Comparison of ENCODE assay signal across 15 cellular contexts in the genomic region with DNA sequence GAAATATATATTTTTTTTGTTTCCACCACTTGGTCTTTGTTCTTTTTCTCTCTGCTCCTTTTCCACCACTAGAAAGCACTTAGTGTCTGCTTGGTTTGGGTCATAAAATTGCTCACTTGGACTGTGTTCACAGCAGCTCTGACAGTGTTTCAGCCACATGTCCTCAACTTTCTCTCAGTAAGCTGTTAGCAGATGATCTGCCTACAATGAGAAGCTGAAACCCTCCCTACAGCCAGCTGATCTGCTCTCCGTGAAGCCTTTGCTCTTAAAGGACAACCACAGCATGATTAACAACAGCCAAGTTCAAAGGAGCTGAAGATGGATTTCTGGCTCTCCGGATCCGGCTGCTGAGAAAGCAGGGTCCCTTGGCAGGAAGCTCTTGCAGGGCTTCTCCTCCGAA. TPM values are rescaled to one million over a fixed set of nuclear protein-coding genes. Genes with fewer than 3 reads are reported as not detected.
A peak's percentile ranks its signal among the peaks of the same experiment; 100 is the strongest.
DNase-seq lines count a peak whose midpoint lies in the region; TF ChIP-seq lines count a peak whose summit lies in the region.
"Had no signal": no experiment of that assay in that cellular context is flagged by ENCODE, and none has a peak within 500 bp of the region (broad histone marks: within the 10 kb centered on the region; RNA-seq: fewer than 3 reads in every experiment).

No MANE protein-coding gene starts in this region.

- H3K9me3 ChIP-seq in neuronal stem cell (replicated peaks in 1 of 2; ENCODE audit: control insufficient read depth in 2 of 2, insufficient read depth in 1 of 2, low read depth in 1 of 2, low read length in 2 of 2), result no peaks in the 10 kb centered on the region
- H3K9me3 ChIP-seq: adrenal gland had no signal

- H3K9me3 Mint-ChIP-seq in activated T-cell treated with anti-CD3 and anti-CD28 coated beads, Interleukin-2, amount 50 U/mL, for 24 hours, result no peaks in the 10 kb centered on the region
- H3K9me3 Mint-ChIP-seq: natural killer cell treated with Interleukin-12 subunit alpha and Interleukin-12 subunit beta and Interleukin-15 and Interleukin-18, amount 100 ng/mL, for 72 hours had no signal

- no peak overlapping the region for H2BK15ac ChIP-seq in neuronal stem cell (ENCODE audit: low read length)

- no peak overlapping the region for H4K91ac ChIP-seq in neuronal stem cell (ENCODE audit: low read depth, low read length, poor library complexity)

- no peak overlapping the region for H2BK12ac ChIP-seq in neuronal stem cell (ENCODE audit: low read length)

- no CpG with 5 or more reads among the region's 4 CpGs for WGBS in neuronal stem cell (ENCODE audit: extremely low coverage in 2 of 2, insufficient read length in 2 of 2, insufficient replicate concordance in 1 of 2), 2 donors

- DNase-seq in AG09309 (ENCODE audit: low read depth), result peak; percentile 13
- peak; percentile 5 for DNase-seq in LHCN-M2 (ENCODE audit: low read depth)
- DNase-seq in fibroblast of mammary gland (ENCODE audit: low read depth), result peak; percentile 57
- no peak for DNase-seq in neuronal stem cell (ENCODE audit: low spot score)
- DNase-seq in AG08396 (ENCODE audit: low spot score), result no peak
- no peak for DNase-seq in NCI-H1417 treated with DMSO at 0.1 percent for 48 hours (lab: John Stamatoyannopoulos, UW)
- DNase-seq in activated T-cell treated with anti-CD3 and anti-CD28 coated beads, Interleukin-2, amount 50 U/mL, for 24 hours, result no peak
- no peak for DNase-seq in NCI-H524 treated with DMSO at 0.1 percent for 48 hours (lab: John Stamatoyannopoulos, UW)
- DNase-seq: NCI-H1694, NCI-H526 treated with DMSO at 0.1 percent for 48 hours had no signal

- no peak overlapping the region for H3K27ac ChIP-seq in neuronal stem cell (replicated peaks; ENCODE audit: low read length)
- H3K27ac ChIP-seq: adrenal gland, RWPE1 had no signal

- no peaks in the 10 kb centered on the region for H3K36me3 ChIP-seq in neuronal stem cell (replicated peaks in 1 of 2; ENCODE audit: control insufficient read depth in 2 of 2, insufficient read depth in 2 of 2, low read length in 2 of 2)
- H3K36me3 ChIP-seq: adrenal gland had no signal

- H2BK120ac ChIP-seq in neuronal stem cell (ENCODE audit: low read depth, low read length), result no peak overlapping the region

- no peaks in the 10 kb centered on the region for H3K4me1 ChIP-seq in neuronal stem cell (ENCODE audit: control insufficient read depth in 2 of 2, insufficient read depth in 1 of 2, low read depth in 1 of 2, low read length in 2 of 2)

- H2AFZ ChIP-seq in neuronal stem cell (ENCODE audit: low read length), result peak overlapping the region; percentile 73

- H3K27ac Mint-ChIP-seq in activated T-cell treated with anti-CD3 and anti-CD28 coated beads, Interleukin-2, amount 50 U/mL, for 24 hours, result no peak overlapping the region
- H3K27ac Mint-ChIP-seq: natural killer cell treated with Interleukin-12 subunit alpha and Interleukin-12 subunit beta and Interleukin-15 and Interleukin-18, amount 100 ng/mL, for 72 hours had no signal

- H3K4me3 ChIP-seq in AG09309 (ENCODE audit: control insufficient read depth, low read depth, low read length) (no peak overlapping the region), fibroblast of mammary gland (ENCODE audit: control insufficient read depth, low read depth, low read length) (no peak overlapping the region), neuronal stem cell (ENCODE audit: low read length in 2 of 2) (no peak overlapping the region)
- H3K4me3 ChIP-seq: adrenal gland had no signal

- H2AK5ac ChIP-seq in neuronal stem cell (ENCODE audit: low read depth, low read length), result no peak overlapping the region

- no peak overlapping the region for H3K23ac ChIP-seq in neuronal stem cell (ENCODE audit: low read depth, low read length, poor library complexity)

- no peak overlapping the region for H3K18ac ChIP-seq in neuronal stem cell (ENCODE audit: low read length)

- no peaks in the 10 kb centered on the region for H3K79me1 ChIP-seq in neuronal stem cell (ENCODE audit: low read depth, low read length)

- H2BK5ac ChIP-seq in neuronal stem cell (ENCODE audit: low read length), result no peak overlapping the region

- H3K9ac ChIP-seq in neuronal stem cell (ENCODE audit: low read depth, low read length, poor library complexity), result no peak overlapping the region

- H3K27me3 Mint-ChIP-seq in activated T-cell treated with anti-CD3 and anti-CD28 coated beads, Interleukin-2, amount 50 U/mL, for 24 hours, result peaks cover 61% of the 10 kb centered on the region

- no peaks in the 10 kb centered on the region for H3K4me1 Mint-ChIP-seq in activated T-cell treated with anti-CD3 and anti-CD28 coated beads, Interleukin-2, amount 50 U/mL, for 24 hours (ENCODE audit: low read depth)

- H3K4me3 Mint-ChIP-seq in activated T-cell treated with anti-CD3 and anti-CD28 coated beads, Interleukin-2, amount 50 U/mL, for 24 hours, result no peak overlapping the region
- H3K4me3 Mint-ChIP-seq: natural killer cell treated with Interleukin-12 subunit alpha and Interleukin-12 subunit beta and Interleukin-15 and Interleukin-18, amount 100 ng/mL, for 72 hours had no signal

- no peak for TF ChIP-seq CTCF in AG09309 (IDR thresholded peaks at IDR 0.05; ENCODE audit: control insufficient read depth, insufficient read depth, low read depth, low read length, missing control alignments)
- no peak for TF ChIP-seq CTCF in fibroblast of mammary gland (conservative IDR thresholded peaks at IDR 0.05; ENCODE audit: control insufficient read depth, insufficient read depth, low read depth, low read length)

- H3K27me3 ChIP-seq in neuronal stem cell (ENCODE audit: control insufficient read depth in 3 of 3, insufficient read depth in 3 of 3, low read depth in 1 of 3, low read length in 3 of 3), result peaks cover 0 to 3% (median 0%) of the 10 kb centered on the region in 3 experiments
- H3K27me3 ChIP-seq: adrenal gland had no signal

- no peak overlapping the region for H4K8ac ChIP-seq in neuronal stem cell (ENCODE audit: low read depth, low read length)

- no peak overlapping the region for H3K4ac ChIP-seq in neuronal stem cell (ENCODE audit: low read length)

- no peaks in the 10 kb centered on the region for H3K36me3 Mint-ChIP-seq in activated T-cell treated with anti-CD3 and anti-CD28 coated beads, Interleukin-2, amount 50 U/mL, for 24 hours (ENCODE audit: low read depth)
- H3K36me3 Mint-ChIP-seq: natural killer cell treated with Interleukin-12 subunit alpha and Interleukin-12 subunit beta and Interleukin-15 and Interleukin-18, amount 100 ng/mL, for 72 hours had no signal

- H3K14ac ChIP-seq in neuronal stem cell (ENCODE audit: low read length), result no peak overlapping the region

- no peak overlapping the region for H3K4me2 ChIP-seq in neuronal stem cell (ENCODE audit: insufficient read depth, low read length, poor library complexity, severe bottlenecking)

RNA-seq across cellular contexts. Expression of gene PRLR, which starts 31.6 kb away (rescaled TPM):
- total RNA-seq in LHCN-M2 (2014; rRNA removed), result 0.75 and 1.2 TPM in 2 replicates
- 0.01 TPM for polyA plus RNA-seq in LHCN-M2 (2012)
- 0.11 TPM for polyA plus RNA-seq in neuronal stem cell (2013, experiment 1 of 2)
- 0.12 TPM for polyA plus RNA-seq in neuronal stem cell (2013, experiment 2 of 2)
- total RNA-seq: natural killer cell treated with Interleukin-12 subunit alpha and Interleukin-12 subunit beta and Interleukin-15 and Interleukin-18, amount 100 ng/mL, for 72 hours; T-helper 2 cell treated with Interferon-gamma antibody and Interleukin-4, amounts not matched to agents 100 ng/mL and 5 ng/mL, for 36 hours had no signal
- polyA plus RNA-seq: AG04450 had no signal

Comparison
In these comparisons a context has a peak if more than half of its experiments do, and no peak if none do; other contexts are left out.
1. DNase-seq: peak in AG09309 (single experiment), LHCN-M2 (single experiment) and fibroblast of mammary gland (single experiment); none in neuronal stem cell (single experiment), AG08396 (single experiment), NCI-H1417 treated with DMSO at 0.1 percent for 48 hours (single experiment), activated T-cell treated with anti-CD3 and anti-CD28 coated beads, Interleukin-2, amount 50 U/mL, for 24 hours (single experiment) and NCI-H524 treated with DMSO at 0.1 percent for 48 hours (single experiment).